ENCODE assay signal across 19 cellular contexts in the genomic region with DNA sequence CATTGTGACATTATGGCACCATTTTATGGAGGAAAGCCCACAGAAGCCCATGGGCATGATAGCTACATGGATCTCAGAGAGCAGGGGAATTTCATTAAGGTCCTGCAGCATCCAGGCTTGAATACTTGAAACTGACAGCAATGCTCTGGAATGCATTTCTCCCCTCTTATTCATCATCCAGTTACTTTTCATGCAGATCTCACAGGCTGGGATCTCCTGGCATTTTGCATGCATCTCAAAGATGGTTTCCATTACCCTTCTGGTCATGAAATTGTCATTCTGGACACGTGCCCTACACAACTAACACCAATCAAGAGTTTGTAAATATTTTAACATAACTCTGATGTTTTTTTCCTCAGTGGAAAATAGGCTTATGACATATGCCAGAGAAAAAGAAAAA. TPM values are rescaled to one million over a fixed set of nuclear protein-coding genes. Genes with fewer than 3 reads are reported as not detected.
DNase-seq lines count a peak whose midpoint lies in the region; ATAC-seq lines count a peak whose summit lies in the region.
"Had no signal": no experiment of that assay in that cellular context is flagged by ENCODE, and none has a peak within 500 bp of the region (broad histone marks: within the 10 kb centered on the region; RNA-seq: fewer than 3 reads in every experiment).

No MANE protein-coding gene starts in this region.

- no peaks in the 10 kb centered on the region for H3K4me1 ChIP-seq in mesendoderm (ENCODE audit: control insufficient read depth, low read depth, low read length)
- H3K4me1 ChIP-seq: gastroesophageal sphincter, psoas muscle, suprapubic skin had no signal

- H3K9ac ChIP-seq in mesendoderm (ENCODE audit: low read length): no peak overlapping the region

- no peak overlapping the region for H2BK5ac ChIP-seq in mesendoderm (ENCODE audit: low read length)

- H3K4me3 ChIP-seq in mesendoderm (ENCODE audit: low read length): no peak overlapping the region
- H3K4me3 ChIP-seq: gastroesophageal sphincter, psoas muscle, SJSA1, suprapubic skin had no signal

- H4K8ac ChIP-seq in mesendoderm (ENCODE audit: low read depth, low read length): no peak overlapping the region

- peak; percentile 95 for DNase-seq in EH (ENCODE audit: low read depth)
- peak; percentile 81 for DNase-seq in NCI-H226
- peak; percentile 93 for DNase-seq in fibroblast of gingiva (ENCODE audit: low read depth)
- DNase-seq in mesendoderm: peak; percentile 84
- DNase-seq in medulla oblongata (ENCODE audit: extremely low spot score): no peak
- no peak for DNase-seq in NCI-H69 (lab: John Stamatoyannopoulos, UW)
- no peak for DNase-seq in NOMO-1 (lab: John Stamatoyannopoulos, UW; ENCODE audit: unreplicated experiment in 2 of 2)
- DNase-seq: activated CD4-positive, alpha-beta memory T cell treated with anti-CD3 and anti-CD28 coated beads for 36 hours; amygdala; DMS79; kidney; NCI-H2171; psoas muscle; stimulated activated CD4-positive, alpha-beta T cell treated with anti-CD3 and anti-CD28 coated beads, Interleukin-15, amount 100 ng/mL, for 24 hours had no signal

- no peak overlapping the region for H3K4me2 ChIP-seq in mesendoderm (ENCODE audit: low read length)

- H3K36me3 ChIP-seq in mesendoderm (ENCODE audit: control insufficient read depth, insufficient read depth, low read length): no peaks in the 10 kb centered on the region
- H3K36me3 ChIP-seq: gastroesophageal sphincter, SJSA1, suprapubic skin had no signal

- H3K79me1 ChIP-seq in mesendoderm (ENCODE audit: low read length): no peaks in the 10 kb centered on the region

- no CpG with 5 or more reads among the region's 1 CpG for WGBS in mesendoderm (ENCODE audit: extremely low coverage, insufficient coverage, low lambda C conversion rate)

- no peak for ATAC-seq in GM18517 (IDR thresholded peaks at IDR 0.05; ENCODE audit: unreplicated experiment)
- ATAC-seq: gastroesophageal sphincter, psoas muscle had no signal

- H3K56ac ChIP-seq in mesendoderm (ENCODE audit: low read length): no peak overlapping the region

- no peak overlapping the region for H3K27ac ChIP-seq in mesendoderm (ENCODE audit: low read depth, low read length)
- H3K27ac ChIP-seq: gastroesophageal sphincter, psoas muscle, SJSA1, suprapubic skin had no signal

- H3K27me3 ChIP-seq in mesendoderm (ENCODE audit: insufficient read depth, low read length, poor library complexity): no peaks in the 10 kb centered on the region
- H3K27me3 ChIP-seq: gastroesophageal sphincter, SJSA1, suprapubic skin had no signal

- H2AK5ac ChIP-seq in mesendoderm (ENCODE audit: low read length): no peak overlapping the region

- H2BK15ac ChIP-seq in mesendoderm (replicated peaks; ENCODE audit: low read depth): no peak overlapping the region

- H4K5ac ChIP-seq in mesendoderm (ENCODE audit: low read length): no peak overlapping the region

- H3K4ac ChIP-seq in mesendoderm (ENCODE audit: low read depth, low read length): no peak overlapping the region

- no peaks in the 10 kb centered on the region for H3K79me2 ChIP-seq in mesendoderm (ENCODE audit: control insufficient read depth, insufficient read depth, low read length)

- H2BK120ac ChIP-seq in mesendoderm (ENCODE audit: low read depth, low read length): no peak overlapping the region

- H3K23ac ChIP-seq in mesendoderm (ENCODE audit: low read length): no peak overlapping the region

- H3K18ac ChIP-seq in mesendoderm (ENCODE audit: low read length): no peak overlapping the region

RNA-seq across cellular contexts. Expression of a gene that starts 32.4 kb away (rescaled TPM):
- 12.8 TPM for polyA plus RNA-seq in mesendoderm (2013, experiment 1 of 2)
- polyA plus RNA-seq in mesendoderm (2013, experiment 2 of 2): 12.6 TPM
- polyA plus RNA-seq: CD14-positive monocyte had no signal

Comparison
In these comparisons a context has a peak if more than half of its experiments do, and no peak if none do; other contexts are left out.
1. DNase-seq: peak in EH (single experiment), NCI-H226 (single experiment), fibroblast of gingiva (single experiment) and mesendoderm (single experiment); none in medulla oblongata (single experiment), NCI-H69 (single experiment) and NOMO-1 (0 of 2).